In genomic region chr10:114395361-114396022, GRCh38 we compare ENCODE assay signal across 23 cellular contexts. TPM values are rescaled to one million over a fixed set of nuclear protein-coding genes. Genes with fewer than 3 reads are reported as not detected.
DNase-seq lines count a peak whose midpoint lies in the region; TF ChIP-seq lines count a peak whose summit lies in the region.
"Had no signal": no experiment of that assay in that cellular context is flagged by ENCODE, and none has a peak within 500 bp of the region (broad histone marks: within the 10 kb centered on the region; RNA-seq: fewer than 3 reads in every experiment).

No MANE protein-coding gene starts in this region.

- H3K4me1 ChIP-seq in thyroid gland, result peaks cover 92 to 98% of the 10 kb centered on the region in 2 donors

- H3K27ac ChIP-seq in thyroid gland (peak overlapping the region; percentile 97 to 98 (median 98)), coronary artery (no peak overlapping the region)
- H3K27ac ChIP-seq: GM23248, right atrium auricular region, tibial artery, VCaP had no signal

- no peak for TF ChIP-seq POLR2A in thyroid gland (IDR thresholded peaks at IDR 0.05)

- TF ChIP-seq CTCF in thyroid gland (IDR thresholded peaks at IDR 0.05) (no peak), coronary artery (IDR thresholded peaks at IDR 0.05) (no peak)

- H3K9me3 ChIP-seq in thyroid gland, result no peaks in the 10 kb centered on the region
- H3K9me3 ChIP-seq: right atrium auricular region, tibial artery had no signal

- no peaks in the 10 kb centered on the region for H3K36me3 ChIP-seq in thyroid gland
- H3K36me3 ChIP-seq: right atrium auricular region, tibial artery had no signal

- WGBS in thyroid gland, 2 donors, result 70 to 93% methylated on average over 6 of the region's 6 CpGs

- H3K27me3 ChIP-seq in thyroid gland, result no peaks in the 10 kb centered on the region
- H3K27me3 ChIP-seq: right atrium auricular region, tibial artery had no signal

- intact Hi-C loops in thyroid gland (cut with DNase I), result no loop called here

- DNase-seq in activated CD8-positive, alpha-beta memory T cell treated with anti-CD3 and anti-CD28 coated beads, Interleukin-2, amount 50 U/mL, for 48 hours, result peak; percentile 13
- DNase-seq in activated CD8-positive, alpha-beta memory T cell treated with anti-CD3 and anti-CD28 coated beads, Interleukin-2, amount 50 U/mL, for 4 hours, result no peak
- DNase-seq in RPMI7951 (ENCODE audit: low read depth) (peak; percentile 46), midbrain (lab: John Stamatoyannopoulos, UW) (peak; percentile 29), thyroid gland (no peak), NCI-H510A treated with DMSO at 0.1 percent for 48 hours (lab: John Stamatoyannopoulos, UW) (no peak), coronary artery (ENCODE audit: low spot score) (no peak), DMS 273 treated with DMSO at 0.1 percent for 48 hours (lab: John Stamatoyannopoulos, UW) (no peak)
- DNase-seq: 8988T; activated CD4-positive, alpha-beta T cell treated with anti-CD3 and anti-CD28 coated beads, Interleukin-2, amount 10 ng/mL, durations not matched to agents 7 days and 5 days; CD8-positive, alpha-beta T cell; DMS153; GM23248; kidney glomerular epithelial cell; mesenchymal stem cell; NCI-H187; NCI-H748 treated with DMSO at 0.1 percent for 48 hours; RPMI8226; stimulated activated CD4-positive, alpha-beta T cell treated with anti-CD3 and anti-CD28 coated beads, Interleukin-4, amount 100 ng/mL, for 1 hour; stimulated activated naive CD4-positive, alpha-beta T cell treated with Interleukin-2 at 50 U/mL for 16 hours; tibial artery had no signal

- H3K4me3 ChIP-seq in thyroid gland (replicated peaks in 1 of 3), result no peak overlapping the region
- no peak overlapping the region for H3K4me3 ChIP-seq in coronary artery
- H3K4me3 ChIP-seq: GM23248, right atrium auricular region, tibial artery had no signal

RNA-seq across cellular contexts. Expression of gene AFAP1L2, which starts 8.8 kb away (rescaled TPM):
- total RNA-seq in RPMI7951 (2014; rRNA removed; shearing (Covaris generic)), result 1.7 and 2.0 TPM in 2 replicates
- 100 to 1,000 TPM; 135 to 356 (median 299) TPM for total RNA-seq in thyroid gland
- total RNA-seq: GM23248 had no signal

Comparison
In these comparisons a context has a peak if more than half of its experiments do, and no peak if none do; other contexts are left out.
1. DNase-seq: peak in activated CD8-positive, alpha-beta memory T cell treated with anti-CD3 and anti-CD28 coated beads, Interleukin-2, amount 50 U/mL, for 48 hours (single experiment), RPMI7951 (single experiment) and midbrain (single experiment); none in activated CD8-positive, alpha-beta memory T cell treated with anti-CD3 and anti-CD28 coated beads, Interleukin-2, amount 50 U/mL, for 4 hours (single experiment), thyroid gland (0 of 2), NCI-H510A treated with DMSO at 0.1 percent for 48 hours (single experiment), coronary artery (single experiment) and DMS 273 treated with DMSO at 0.1 percent for 48 hours (single experiment).
2. H3K27ac ChIP-seq: peak in thyroid gland (3 of 3); none in coronary artery (0 of 2).
3. RNA of gene AFAP1L2, which starts 8.8 kb away (total RNA-seq): 135 to 356 TPM in thyroid gland; 1.7 to 2.0 TPM in RPMI7951; every median in the first group is over 10 times any median in the second.